In the genomic region with DNA sequence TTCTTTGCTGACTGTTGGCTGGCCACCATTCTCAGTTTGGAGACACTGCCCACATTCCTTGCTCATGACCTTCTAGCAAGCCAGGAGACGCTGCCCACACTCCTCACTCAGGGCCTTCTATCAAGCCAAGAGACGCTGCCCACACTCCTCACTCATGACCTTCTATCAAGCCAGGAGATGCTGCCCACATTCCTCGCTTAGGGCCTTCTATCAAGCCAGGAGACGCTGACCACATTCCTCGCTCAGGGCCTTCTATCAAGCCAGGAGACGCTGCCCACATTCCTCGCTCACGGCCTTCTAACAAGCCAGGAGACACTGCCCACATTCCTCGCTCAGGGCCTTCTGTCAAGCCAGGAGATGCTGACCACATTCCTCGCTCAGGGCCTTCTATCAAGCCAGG, we compare ENCODE assay signal across 20 cellular contexts.
A peak's percentile ranks its signal among the peaks of the same experiment; 100 is the strongest.
DNase-seq lines count a peak whose midpoint lies in the region; ATAC-seq, FAIRE-seq and TF ChIP-seq lines count a peak whose summit lies in the region.
"Had no signal": no experiment of that assay in that cellular context is flagged by ENCODE, and none has a peak within 500 bp of the region (broad histone marks: within the 10 kb centered on the region; RNA-seq: fewer than 3 reads in every experiment).

No MANE protein-coding gene starts in this region.

- no peak overlapping the region for H3K9ac ChIP-seq in SK-N-SH
- H3K9ac ChIP-seq: BLaER1 treated with 17β-estradiol and CSF1 and Interleukin-3, amounts not matched to agents 10 nM and 100 nM had no signal

- TF ChIP-seq EP300 in SK-N-SH (IDR thresholded peaks at IDR 0.05; ENCODE audit: borderline replicate concordance in 1 of 2, low read depth in 1 of 2, low read length in 1 of 2), result no peak

- H3F3A ChIP-seq in SK-N-SH (replicated peaks; ENCODE audit: insufficient read depth), result no peaks in the 10 kb centered on the region

- H3K4me3 ChIP-seq in AG10803 (ENCODE audit: low read length) (no peak overlapping the region), bronchial epithelial cell (ENCODE audit: low read depth, low read length) (no peak overlapping the region), SK-N-SH (ENCODE audit: low read depth in 2 of 2, low read length in 1 of 2) (no peak overlapping the region)
- H3K4me3 ChIP-seq: BLaER1 treated with 17β-estradiol and CSF1 and Interleukin-3, amounts not matched to agents 10 nM and 100 nM had no signal

- peak; percentile 23 for FAIRE-seq in bronchial epithelial cell (lab: Jason Lieb, UNC)
- FAIRE-seq: G401.6, TTC549 had no signal

- no peaks in the 10 kb centered on the region for H3K36me3 Mint-ChIP-seq in nephron (ENCODE audit: low read depth)
- H3K36me3 Mint-ChIP-seq: activated naive CD4-positive, alpha-beta T cell treated with anti-CD3 and anti-CD28 coated beads, Interleukin-2, amount 50 U/mL, for 24 hours had no signal

- H3K27me3 Mint-ChIP-seq in nephron (ENCODE audit: low read depth), result no peaks in the 10 kb centered on the region

- peak; percentile 5 for DNase-seq in AG10803 (ENCODE audit: low read depth)
- DNase-seq in HT1080 (ENCODE audit: low read depth), result peak; percentile 11
- DNase-seq in bronchial epithelial cell (ENCODE audit: low read depth), result no peak
- DNase-seq in pons (ENCODE audit: low spot score), result no peak
- DNase-seq in SK-N-SH, result no peak
- DNase-seq in activated naive CD4-positive, alpha-beta T cell (lab: John Stamatoyannopoulos, UW), result no peak
- DNase-seq: activated CD4-positive, alpha-beta T cell treated with anti-CD3 and anti-CD28 coated beads for 1 hour; activated CD8-positive, alpha-beta memory T cell treated with anti-CD3 and anti-CD28 coated beads for 24 hours; activated T-cell treated with anti-CD3 and anti-CD28 coated beads, Interleukin-2, amount 50 U/mL, for 72 hours; H7; left ventricle myocardium superior; NCI-H1417 treated with DMSO at 0.1 percent for 48 hours; NCI-H526 treated with DMSO at 0.1 percent for 48 hours; SHP77 had no signal

- H4K20me1 ChIP-seq in SK-N-SH (ENCODE audit: insufficient read depth), result no peaks in the 10 kb centered on the region
- H4K20me1 ChIP-seq: BLaER1 treated with 17β-estradiol and CSF1 and Interleukin-3, amounts not matched to agents 10 nM and 100 nM had no signal

- POLR2A ChIA-PET in SK-N-SH (lab: Yijun Ruan, JAX), result no interaction called here

- H3K9me2 ChIP-seq in SK-N-SH, result no peaks in the 10 kb centered on the region

- no peak overlapping the region for H3K4me2 ChIP-seq in SK-N-SH
- H3K4me2 ChIP-seq: BLaER1 treated with 17β-estradiol and CSF1 and Interleukin-3, amounts not matched to agents 10 nM and 100 nM had no signal

- H3K9me3 Mint-ChIP-seq in nephron, result no peaks in the 10 kb centered on the region
- H3K9me3 Mint-ChIP-seq: activated naive CD4-positive, alpha-beta T cell treated with anti-CD3 and anti-CD28 coated beads, Interleukin-2, amount 50 U/mL, for 24 hours; activated T-cell treated with anti-CD3 and anti-CD28 coated beads, Interleukin-2, amount 50 U/mL, for 72 hours had no signal

- peaks cover 10% of the 10 kb centered on the region for H3K4me1 Mint-ChIP-seq in nephron
- H3K4me1 Mint-ChIP-seq: activated naive CD4-positive, alpha-beta T cell treated with anti-CD3 and anti-CD28 coated beads, Interleukin-2, amount 50 U/mL, for 24 hours had no signal

- no peaks in the 10 kb centered on the region for H3K9me3 ChIP-seq in SK-N-SH
- H3K9me3 ChIP-seq: BLaER1 treated with 17β-estradiol and CSF1 and Interleukin-3, amounts not matched to agents 10 nM and 100 nM had no signal

- H3K27ac Mint-ChIP-seq in nephron, result peak overlapping the region; percentile 29 to 84 (median 36)
- H3K27ac Mint-ChIP-seq: activated naive CD4-positive, alpha-beta T cell treated with anti-CD3 and anti-CD28 coated beads, Interleukin-2, amount 50 U/mL, for 24 hours; activated T-cell treated with anti-CD3 and anti-CD28 coated beads, Interleukin-2, amount 50 U/mL, for 72 hours had no signal

- no peaks in the 10 kb centered on the region for H3K79me2 ChIP-seq in SK-N-SH (ENCODE audit: insufficient read depth)

- no peak overlapping the region for H2AFZ ChIP-seq in SK-N-SH (ENCODE audit: low read depth)

- WGBS in SK-N-SH (ENCODE audit: low lambda C conversion rate), result 47% methylated on average over 7 of the region's 10 CpGs

- CTCF ChIA-PET in SK-N-SH (lab: Yijun Ruan, JAX), result interaction anchor here (1.5 to 4.4 kb wide), 2 partner anchors 7 to 129 kb away, joined by 4 to 41 read pairs; no protein-coding TSS in a partner anchor

- no peaks in the 10 kb centered on the region for H3K36me3 ChIP-seq in bronchial epithelial cell (ENCODE audit: control insufficient read depth, insufficient read depth, low read length)
- H3K36me3 ChIP-seq in SK-N-SH (replicated peaks in 1 of 2; ENCODE audit: control insufficient read depth in 1 of 2, insufficient read depth in 2 of 2, low read length in 1 of 2), result no peaks in the 10 kb centered on the region
- H3K36me3 ChIP-seq: BLaER1 treated with 17β-estradiol and CSF1 and Interleukin-3, amounts not matched to agents 10 nM and 100 nM had no signal

- no peak for TF ChIP-seq CTCF in AG10803 (conservative IDR thresholded peaks at IDR 0.05; ENCODE audit: low read length)
- TF ChIP-seq CTCF in bronchial epithelial cell (IDR thresholded peaks at IDR 0.05; ENCODE audit: insufficient read depth, low read length, severe bottlenecking), result no peak
- no peak for TF ChIP-seq CTCF in nephron (IDR thresholded peaks at IDR 0.05; ENCODE audit: unreplicated experiment in 3 of 3)
- TF ChIP-seq CTCF in SK-N-SH (IDR thresholded peaks at IDR 0.05), result no peak

- H3K27ac ChIP-seq in SK-N-SH (ENCODE audit: low read depth in 2 of 2, low read length in 1 of 2), result no peak overlapping the region
- H3K27ac ChIP-seq: BLaER1 treated with 17β-estradiol and CSF1 and Interleukin-3, amounts not matched to agents 10 nM and 100 nM had no signal

- no peak overlapping the region for H3K4me3 Mint-ChIP-seq in nephron
- H3K4me3 Mint-ChIP-seq: activated naive CD4-positive, alpha-beta T cell treated with anti-CD3 and anti-CD28 coated beads, Interleukin-2, amount 50 U/mL, for 24 hours; activated T-cell treated with anti-CD3 and anti-CD28 coated beads, Interleukin-2, amount 50 U/mL, for 72 hours had no signal

- no peak for ATAC-seq in HG03135 (IDR thresholded peaks at IDR 0.05; ENCODE audit: unreplicated experiment)
- ATAC-seq: activated T-cell treated with anti-CD3 and anti-CD28 coated beads, Interleukin-2, amount 50 U/mL, for 72 hours; left ventricle myocardium superior had no signal

- no peaks in the 10 kb centered on the region for H3K4me1 ChIP-seq in SK-N-SH (ENCODE audit: control insufficient read depth in 1 of 2, insufficient read depth in 2 of 2, low read depth in 1 of 2, low read length in 1 of 2)
- H3K4me1 ChIP-seq: BLaER1 treated with 17β-estradiol and CSF1 and Interleukin-3, amounts not matched to agents 10 nM and 100 nM had no signal

- TF ChIP-seq RAD21 in SK-N-SH (IDR thresholded peaks at IDR 0.05; ENCODE audit: low read length), result no peak

- H3K27me3 ChIP-seq in bronchial epithelial cell (ENCODE audit: control insufficient read depth, insufficient read depth, low read length), result no peaks in the 10 kb centered on the region
- no peaks in the 10 kb centered on the region for H3K27me3 ChIP-seq in SK-N-SH (ENCODE audit: insufficient read depth)
- H3K27me3 ChIP-seq: BLaER1 treated with 17β-estradiol and CSF1 and Interleukin-3, amounts not matched to agents 10 nM and 100 nM had no signal

TF ChIP-seq in SK-N-SH, 30 proteins besides CTCF, POLR2A, EP300 and RAD21:
- no peak for TF ChIP-seq TCF12 (IDR thresholded peaks at IDR 0.05)
- TF ChIP-seq, protein P1, sequence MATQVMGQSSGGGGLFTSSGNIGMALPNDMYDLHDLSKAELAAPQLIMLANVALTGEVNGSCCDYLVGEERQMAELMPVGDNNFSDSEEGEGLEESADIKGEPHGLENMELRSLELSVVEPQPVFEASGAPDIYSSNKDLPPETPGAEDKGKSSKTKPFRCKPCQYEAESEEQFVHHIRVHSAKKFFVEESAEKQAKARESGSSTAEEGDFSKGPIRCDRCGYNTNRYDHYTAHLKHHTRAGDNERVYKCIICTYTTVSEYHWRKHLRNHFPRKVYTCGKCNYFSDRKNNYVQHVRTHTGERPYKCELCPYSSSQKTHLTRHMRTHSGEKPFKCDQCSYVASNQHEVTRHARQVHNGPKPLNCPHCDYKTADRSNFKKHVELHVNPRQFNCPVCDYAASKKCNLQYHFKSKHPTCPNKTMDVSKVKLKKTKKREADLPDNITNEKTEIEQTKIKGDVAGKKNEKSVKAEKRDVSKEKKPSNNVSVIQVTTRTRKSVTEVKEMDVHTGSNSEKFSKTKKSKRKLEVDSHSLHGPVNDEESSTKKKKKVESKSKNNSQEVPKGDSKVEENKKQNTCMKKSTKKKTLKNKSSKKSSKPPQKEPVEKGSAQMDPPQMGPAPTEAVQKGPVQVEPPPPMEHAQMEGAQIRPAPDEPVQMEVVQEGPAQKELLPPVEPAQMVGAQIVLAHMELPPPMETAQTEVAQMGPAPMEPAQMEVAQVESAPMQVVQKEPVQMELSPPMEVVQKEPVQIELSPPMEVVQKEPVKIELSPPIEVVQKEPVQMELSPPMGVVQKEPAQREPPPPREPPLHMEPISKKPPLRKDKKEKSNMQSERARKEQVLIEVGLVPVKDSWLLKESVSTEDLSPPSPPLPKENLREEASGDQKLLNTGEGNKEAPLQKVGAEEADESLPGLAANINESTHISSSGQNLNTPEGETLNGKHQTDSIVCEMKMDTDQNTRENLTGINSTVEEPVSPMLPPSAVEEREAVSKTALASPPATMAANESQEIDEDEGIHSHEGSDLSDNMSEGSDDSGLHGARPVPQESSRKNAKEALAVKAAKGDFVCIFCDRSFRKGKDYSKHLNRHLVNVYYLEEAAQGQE (IDR thresholded peaks at IDR 0.05; ENCODE audit: low read depth, low read length), result no peak
- TF ChIP-seq GABPA (IDR thresholded peaks at IDR 0.05; ENCODE audit: low read depth), result no peak
- TF ChIP-seq MEF2A (IDR thresholded peaks at IDR 0.05; ENCODE audit: borderline replicate concordance, low read depth), result no peak
- TF ChIP-seq POLR2AphosphoS5 (IDR thresholded peaks at IDR 0.05; ENCODE audit: low read depth, low read length), result no peak
- TF ChIP-seq, protein P2, sequence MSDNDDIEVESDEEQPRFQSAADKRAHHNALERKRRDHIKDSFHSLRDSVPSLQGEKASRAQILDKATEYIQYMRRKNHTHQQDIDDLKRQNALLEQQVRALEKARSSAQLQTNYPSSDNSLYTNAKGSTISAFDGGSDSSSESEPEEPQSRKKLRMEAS (IDR thresholded peaks at IDR 0.05; ENCODE audit: low read depth), result no peak
- TF ChIP-seq, protein P3, sequence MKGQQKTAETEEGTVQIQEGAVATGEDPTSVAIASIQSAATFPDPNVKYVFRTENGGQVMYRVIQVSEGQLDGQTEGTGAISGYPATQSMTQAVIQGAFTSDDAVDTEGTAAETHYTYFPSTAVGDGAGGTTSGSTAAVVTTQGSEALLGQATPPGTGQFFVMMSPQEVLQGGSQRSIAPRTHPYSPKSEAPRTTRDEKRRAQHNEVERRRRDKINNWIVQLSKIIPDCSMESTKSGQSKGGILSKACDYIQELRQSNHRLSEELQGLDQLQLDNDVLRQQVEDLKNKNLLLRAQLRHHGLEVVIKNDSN (IDR thresholded peaks at IDR 0.05; ENCODE audit: borderline replicate concordance, low read depth), result no peak
- TF ChIP-seq GATA2 (CRISPR knock-in tag; IDR thresholded peaks at IDR 0.05), result no peak
- no peak for TF ChIP-seq RFX5 (IDR thresholded peaks at IDR 0.05; ENCODE audit: low read length)
- TF ChIP-seq RCOR1 (IDR thresholded peaks at IDR 0.05; ENCODE audit: low read length), result no peak

Comparison
In these comparisons a context has a peak if more than half of its experiments do, and no peak if none do; other contexts are left out.
1. DNase-seq: peak in AG10803 (single experiment) and HT1080 (single experiment); none in bronchial epithelial cell (single experiment), pons (single experiment), SK-N-SH (single experiment) and activated naive CD4-positive, alpha-beta T cell (0 of 4).